Comparison of ENCODE assay signal across 1 cellular context in genomic region chr19:20999731-21000352, GRCh38.
TF ChIP-seq lines count a peak whose summit lies in the region.

No MANE protein-coding gene starts in this region.

TF ChIP-seq in K562, 482 proteins besides CTCF, POLR2A, EP300 and RAD21 (continued from another document):
- no peak for TF ChIP-seq CEBPZ (IDR thresholded peaks at IDR 0.05; ENCODE audit: borderline replicate concordance, low read depth, low read length)
- TF ChIP-seq RBM25 (IDR thresholded peaks at IDR 0.05; ENCODE audit: low read depth, low read length, severe bottlenecking), result peak; percentile 26
- peak; percentile 68 for TF ChIP-seq ZBTB40 (IDR thresholded peaks at IDR 0.05)
- TF ChIP-seq ZBTB40 (CRISPR knock-in tag; IDR thresholded peaks at IDR 0.05), result no peak
- no peak for TF ChIP-seq E2F1 (CRISPR knock-in tag; IDR thresholded peaks at IDR 0.05)
- TF ChIP-seq NFYB (IDR thresholded peaks at IDR 0.05; ENCODE audit: extremely low read depth, insufficient read length), result peak; percentile 90
- TF ChIP-seq PKNOX1 (IDR thresholded peaks at IDR 0.05), result peak; percentile 98
- no peak for TF ChIP-seq PBX2 (CRISPR knock-in tag; IDR thresholded peaks at IDR 0.05; ENCODE audit: low read depth)
- peak; percentile 68 for TF ChIP-seq PBX2 (tag; conservative IDR thresholded peaks at IDR 0.05; ENCODE audit: low read depth)
- TF ChIP-seq FOS (IDR thresholded peaks at IDR 0.05; ENCODE audit: extremely low read depth, insufficient read length), result peak; percentile 66
